Comparison of ENCODE assay signal across 15 cellular contexts in genomic region chr1:199857103-199857502, GRCh38.
DNase-seq lines count a peak whose midpoint lies in the region; ATAC-seq and TF ChIP-seq lines count a peak whose summit lies in the region.
"Had no signal": no experiment of that assay in that cellular context is flagged by ENCODE, and none has a peak within 500 bp of the region (broad histone marks: within the 10 kb centered on the region; RNA-seq: fewer than 3 reads in every experiment).

No MANE protein-coding gene starts in this region.

- no peak overlapping the region for H3K4me3 ChIP-seq in ACC112 (ENCODE audit: low read depth, low read length)
- H3K4me3 ChIP-seq: neural progenitor cell had no signal

- ATAC-seq in foreskin keratinocyte (no peak), HG03280 (IDR thresholded peaks at IDR 0.05; ENCODE audit: unreplicated experiment) (no peak)
- ATAC-seq: stimulated activated naive CD8-positive, alpha-beta T cell treated with anti-CD3 and anti-CD28 coated beads, Interleukin-15, amount 100 ng/mL, for 72 hours; T-helper 17 cell had no signal

- H3K4me1 ChIP-seq in ACC112 (ENCODE audit: control insufficient read depth, insufficient read depth, low read length, unreplicated experiment): peaks cover 73% of the 10 kb centered on the region
- peaks cover 41% of the 10 kb centered on the region for H3K4me1 ChIP-seq in foreskin keratinocyte
- H3K4me1 ChIP-seq: neural progenitor cell had no signal

- H3K79me2 ChIP-seq in ACC112 (ENCODE audit: control insufficient read depth, insufficient read depth, low read length, unreplicated experiment): no peaks in the 10 kb centered on the region

- DNase-seq in KBM-7: peak; percentile 73
- peak; percentile 46 for DNase-seq in UCSD-AML1 (lab: John Stamatoyannopoulos, UW; ENCODE audit: unreplicated experiment)
- DNase-seq in foreskin keratinocyte: peak; percentile 33 to 41
- no peak for DNase-seq in NCI-H69 (lab: John Stamatoyannopoulos, UW)
- no peak for DNase-seq in stimulated activated CD4-positive, alpha-beta T cell treated with anti-CD3 and anti-CD28 coated beads, Interleukin-12 subunit alpha, Interleukin-12 subunit beta, amount 100 ng/mL, for 4 hours
- DNase-seq in NCI-H146 treated with DMSO at 0.1 percent for 48 hours (lab: John Stamatoyannopoulos, UW; ENCODE audit: unreplicated experiment): no peak
- DNase-seq: anterior cingulate cortex; left cardiac atrium; NCI-H1048; stimulated activated CD4-positive, alpha-beta T cell treated with anti-CD3 and anti-CD28 coated beads, Interleukin-4, amount 100 ng/mL, for 1 hour; stimulated activated naive CD8-positive, alpha-beta T cell treated with anti-CD3 and anti-CD28 coated beads, Interleukin-15, amount 100 ng/mL, for 72 hours; T-helper 17 cell had no signal

- no peaks in the 10 kb centered on the region for H3K36me3 ChIP-seq in ACC112 (ENCODE audit: insufficient read depth, low read length)
- H3K36me3 ChIP-seq: neural progenitor cell had no signal

- in situ Hi-C loops in KBM-7 (cut with MboI; ENCODE audit: low pct_unique_long_range_greater_than_20kb, low sequenced_read_pairs): no loop called here

- TF ChIP-seq CTCF in foreskin keratinocyte (conservative IDR thresholded peaks at IDR 0.05): no peak

- peak overlapping the region; percentile 39 for H2AFZ ChIP-seq in ACC112 (ENCODE audit: low read length, unreplicated experiment)
- H2AFZ ChIP-seq: neural progenitor cell had no signal

- H3K27ac ChIP-seq in ACC112 (ENCODE audit: low read depth, low read length): peak overlapping the region; percentile 95
- no peak overlapping the region for H3K27ac ChIP-seq in foreskin keratinocyte
- H3K27ac ChIP-seq: neural progenitor cell had no signal

- H3K27me3 ChIP-seq in ACC112 (ENCODE audit: insufficient read depth, low read length): no peaks in the 10 kb centered on the region
- no peaks in the 10 kb centered on the region for H3K27me3 ChIP-seq in foreskin keratinocyte
- H3K27me3 ChIP-seq: neural progenitor cell had no signal

Comparison
In these comparisons a context has a peak if more than half of its experiments do, and no peak if none do; other contexts are left out.
1. DNase-seq: peak in KBM-7 (single experiment), UCSD-AML1 (single experiment) and foreskin keratinocyte (2 of 2); none in NCI-H69 (single experiment), stimulated activated CD4-positive, alpha-beta T cell treated with anti-CD3 and anti-CD28 coated beads, Interleukin-12 subunit alpha, Interleukin-12 subunit beta, amount 100 ng/mL, for 4 hours (single experiment) and NCI-H146 treated with DMSO at 0.1 percent for 48 hours (single experiment).